In the genomic region with DNA sequence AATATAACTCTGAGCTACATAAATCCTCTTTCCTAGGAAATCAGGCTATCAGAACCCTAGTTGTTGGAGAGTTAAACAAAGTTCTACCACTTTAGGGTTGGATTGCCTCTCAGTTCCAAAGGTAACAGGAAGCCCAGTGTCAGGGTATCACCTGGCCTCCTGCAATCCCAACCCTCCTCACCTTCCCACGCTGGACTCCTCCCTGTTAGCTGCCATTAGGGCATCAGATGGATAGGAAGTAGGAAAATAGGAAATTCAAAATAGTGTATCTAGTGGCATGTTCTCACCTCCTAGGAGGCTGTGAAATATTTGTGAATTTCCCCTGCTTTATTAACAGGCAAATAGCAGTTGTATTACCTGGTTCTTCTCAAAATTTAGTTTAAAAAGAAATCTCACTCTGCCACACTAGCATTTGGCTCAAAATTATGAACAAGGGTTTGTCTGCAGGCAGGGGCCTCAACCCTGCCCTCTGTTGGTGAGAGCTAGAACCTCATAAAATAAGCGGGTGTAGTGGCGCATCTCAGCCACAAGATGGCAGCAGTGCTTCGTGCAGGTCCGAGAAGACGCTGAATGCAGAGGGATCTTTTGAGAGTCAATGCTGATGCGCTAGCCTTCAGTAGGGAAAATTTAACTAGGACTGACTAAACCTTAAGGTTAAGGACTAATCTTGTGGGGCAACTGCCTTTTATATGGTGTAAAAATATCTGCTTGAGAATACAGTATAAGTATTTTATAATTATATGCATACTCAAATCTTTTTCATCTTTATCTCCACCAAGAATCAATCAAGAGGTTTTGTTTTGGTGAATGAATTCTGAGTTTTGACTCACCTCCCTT, we compare ENCODE assay signal across 1 cellular context.
A peak's percentile ranks its signal among the peaks of the same experiment; 100 is the strongest.
TF ChIP-seq lines count a peak whose summit lies in the region.

No MANE protein-coding gene starts in this region.

TF ChIP-seq in K562, 482 proteins besides CTCF, POLR2A, EP300 and RAD21 (continued from another document and continues in another):
- TF ChIP-seq, protein P1, sequence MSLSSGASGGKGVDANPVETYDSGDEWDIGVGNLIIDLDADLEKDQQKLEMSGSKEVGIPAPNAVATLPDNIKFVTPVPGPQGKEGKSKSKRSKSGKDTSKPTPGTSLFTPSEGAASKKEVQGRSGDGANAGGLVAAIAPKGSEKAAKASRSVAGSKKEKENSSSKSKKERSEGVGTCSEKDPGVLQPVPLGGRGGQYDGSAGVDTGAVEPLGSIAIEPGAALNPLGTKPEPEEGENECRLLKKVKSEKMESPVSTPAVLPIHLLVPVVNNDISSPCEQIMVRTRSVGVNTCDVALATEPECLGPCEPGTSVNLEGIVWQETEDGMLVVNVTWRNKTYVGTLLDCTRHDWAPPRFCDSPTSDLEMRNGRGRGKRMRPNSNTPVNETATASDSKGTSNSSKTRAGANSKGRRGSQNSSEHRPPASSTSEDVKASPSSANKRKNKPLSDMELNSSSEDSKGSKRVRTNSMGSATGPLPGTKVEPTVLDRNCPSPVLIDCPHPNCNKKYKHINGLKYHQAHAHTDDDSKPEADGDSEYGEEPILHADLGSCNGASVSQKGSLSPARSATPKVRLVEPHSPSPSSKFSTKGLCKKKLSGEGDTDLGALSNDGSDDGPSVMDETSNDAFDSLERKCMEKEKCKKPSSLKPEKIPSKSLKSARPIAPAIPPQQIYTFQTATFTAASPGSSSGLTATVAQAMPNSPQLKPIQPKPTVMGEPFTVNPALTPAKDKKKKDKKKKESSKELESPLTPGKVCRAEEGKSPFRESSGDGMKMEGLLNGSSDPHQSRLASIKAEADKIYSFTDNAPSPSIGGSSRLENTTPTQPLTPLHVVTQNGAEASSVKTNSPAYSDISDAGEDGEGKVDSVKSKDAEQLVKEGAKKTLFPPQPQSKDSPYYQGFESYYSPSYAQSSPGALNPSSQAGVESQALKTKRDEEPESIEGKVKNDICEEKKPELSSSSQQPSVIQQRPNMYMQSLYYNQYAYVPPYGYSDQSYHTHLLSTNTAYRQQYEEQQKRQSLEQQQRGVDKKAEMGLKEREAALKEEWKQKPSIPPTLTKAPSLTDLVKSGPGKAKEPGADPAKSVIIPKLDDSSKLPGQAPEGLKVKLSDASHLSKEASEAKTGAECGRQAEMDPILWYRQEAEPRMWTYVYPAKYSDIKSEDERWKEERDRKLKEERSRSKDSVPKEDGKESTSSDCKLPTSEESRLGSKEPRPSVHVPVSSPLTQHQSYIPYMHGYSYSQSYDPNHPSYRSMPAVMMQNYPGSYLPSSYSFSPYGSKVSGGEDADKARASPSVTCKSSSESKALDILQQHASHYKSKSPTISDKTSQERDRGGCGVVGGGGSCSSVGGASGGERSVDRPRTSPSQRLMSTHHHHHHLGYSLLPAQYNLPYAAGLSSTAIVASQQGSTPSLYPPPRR (CRISPR knock-in tag; IDR thresholded peaks at IDR 0.05; ENCODE audit: borderline replicate concordance), result no peak
- TF ChIP-seq WHSC1 (IDR thresholded peaks at IDR 0.05; ENCODE audit: low read length) (no peak), GATAD2B (IDR thresholded peaks at IDR 0.05; ENCODE audit: borderline replicate concordance) (no peak), ZNF507 (tag; conservative IDR thresholded peaks at IDR 0.05) (no peak), ZNF217 (CRISPR knock-in tag; IDR thresholded peaks at IDR 0.05) (no peak), ESRRB (CRISPR knock-in tag; IDR thresholded peaks at IDR 0.05; ENCODE audit: borderline replicate concordance) (no peak), NR1H2 (CRISPR knock-in tag; IDR thresholded peaks at IDR 0.05) (no peak), HDAC2 (IDR thresholded peaks at IDR 0.05) (no peak), GABPA (tag; conservative IDR thresholded peaks at IDR 0.05; ENCODE audit: low read depth) (no peak), MTF1 (CRISPR knock-in tag; IDR thresholded peaks at IDR 0.05; ENCODE audit: borderline replicate concordance) (no peak), KAT2B (IDR thresholded peaks at IDR 0.05; ENCODE audit: low read depth, low read length) (no peak), BMI1 (IDR thresholded peaks at IDR 0.05; ENCODE audit: low read length) (no peak), PHF21A (IDR thresholded peaks at IDR 0.05; ENCODE audit: borderline replicate concordance, low read depth) (0 out of 2 replicates have a peak, but pooled peaks have one; percentile 49), KDM2B (CRISPR knock-in tag; IDR thresholded peaks at IDR 0.05) (no peak), POLR3A (IDR thresholded peaks at IDR 0.05; ENCODE audit: borderline replicate concordance, extremely low read depth, insufficient read depth, insufficient read length) (no peak), ZNF146 (CRISPR knock-in tag; IDR thresholded peaks at IDR 0.05; ENCODE audit: unreplicated experiment) (no peak), SRSF1 (IDR thresholded peaks at IDR 0.05; ENCODE audit: low read depth, low read length) (no peak), CBX1 (IDR thresholded peaks at IDR 0.05; ENCODE audit: low read depth) (no peak), ZNF316 (IDR thresholded peaks at IDR 0.05) (no peak)
- TF ChIP-seq, protein P2, sequence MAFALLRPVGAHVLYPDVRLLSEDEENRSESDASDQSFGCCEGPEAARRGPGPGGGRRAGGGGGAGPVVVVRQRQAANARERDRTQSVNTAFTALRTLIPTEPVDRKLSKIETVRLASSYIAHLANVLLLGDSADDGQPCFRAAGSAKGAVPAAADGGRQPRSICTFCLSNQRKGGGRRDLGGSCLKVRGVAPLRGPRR (CRISPR knock-in tag; IDR thresholded peaks at IDR 0.05), result no peak
- TF ChIP-seq, protein P3, sequence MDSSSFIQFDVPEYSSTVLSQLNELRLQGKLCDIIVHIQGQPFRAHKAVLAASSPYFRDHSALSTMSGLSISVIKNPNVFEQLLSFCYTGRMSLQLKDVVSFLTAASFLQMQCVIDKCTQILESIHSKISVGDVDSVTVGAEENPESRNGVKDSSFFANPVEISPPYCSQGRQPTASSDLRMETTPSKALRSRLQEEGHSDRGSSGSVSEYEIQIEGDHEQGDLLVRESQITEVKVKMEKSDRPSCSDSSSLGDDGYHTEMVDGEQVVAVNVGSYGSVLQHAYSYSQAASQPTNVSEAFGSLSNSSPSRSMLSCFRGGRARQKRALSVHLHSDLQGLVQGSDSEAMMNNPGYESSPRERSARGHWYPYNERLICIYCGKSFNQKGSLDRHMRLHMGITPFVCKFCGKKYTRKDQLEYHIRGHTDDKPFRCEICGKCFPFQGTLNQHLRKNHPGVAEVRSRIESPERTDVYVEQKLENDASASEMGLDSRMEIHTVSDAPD (CRISPR knock-in tag; IDR thresholded peaks at IDR 0.05), result no peak
- TF ChIP-seq, protein P4, sequence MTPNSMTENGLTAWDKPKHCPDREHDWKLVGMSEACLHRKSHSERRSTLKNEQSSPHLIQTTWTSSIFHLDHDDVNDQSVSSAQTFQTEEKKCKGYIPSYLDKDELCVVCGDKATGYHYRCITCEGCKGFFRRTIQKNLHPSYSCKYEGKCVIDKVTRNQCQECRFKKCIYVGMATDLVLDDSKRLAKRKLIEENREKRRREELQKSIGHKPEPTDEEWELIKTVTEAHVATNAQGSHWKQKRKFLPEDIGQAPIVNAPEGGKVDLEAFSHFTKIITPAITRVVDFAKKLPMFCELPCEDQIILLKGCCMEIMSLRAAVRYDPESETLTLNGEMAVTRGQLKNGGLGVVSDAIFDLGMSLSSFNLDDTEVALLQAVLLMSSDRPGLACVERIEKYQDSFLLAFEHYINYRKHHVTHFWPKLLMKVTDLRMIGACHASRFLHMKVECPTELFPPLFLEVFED (CRISPR knock-in tag; conservative IDR thresholded peaks at IDR 0.05), result peak; percentile 63; the same call in 1 of the 2 replicates
- TF ChIP-seq, protein P5, sequence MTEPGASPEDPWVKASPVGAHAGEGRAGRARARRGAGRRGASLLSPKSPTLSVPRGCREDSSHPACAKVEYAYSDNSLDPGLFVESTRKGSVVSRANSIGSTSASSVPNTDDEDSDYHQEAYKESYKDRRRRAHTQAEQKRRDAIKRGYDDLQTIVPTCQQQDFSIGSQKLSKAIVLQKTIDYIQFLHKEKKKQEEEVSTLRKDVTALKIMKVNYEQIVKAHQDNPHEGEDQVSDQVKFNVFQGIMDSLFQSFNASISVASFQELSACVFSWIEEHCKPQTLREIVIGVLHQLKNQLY (CRISPR knock-in tag; conservative IDR thresholded peaks at IDR 0.05), result no peak
- TF ChIP-seq, protein P6, sequence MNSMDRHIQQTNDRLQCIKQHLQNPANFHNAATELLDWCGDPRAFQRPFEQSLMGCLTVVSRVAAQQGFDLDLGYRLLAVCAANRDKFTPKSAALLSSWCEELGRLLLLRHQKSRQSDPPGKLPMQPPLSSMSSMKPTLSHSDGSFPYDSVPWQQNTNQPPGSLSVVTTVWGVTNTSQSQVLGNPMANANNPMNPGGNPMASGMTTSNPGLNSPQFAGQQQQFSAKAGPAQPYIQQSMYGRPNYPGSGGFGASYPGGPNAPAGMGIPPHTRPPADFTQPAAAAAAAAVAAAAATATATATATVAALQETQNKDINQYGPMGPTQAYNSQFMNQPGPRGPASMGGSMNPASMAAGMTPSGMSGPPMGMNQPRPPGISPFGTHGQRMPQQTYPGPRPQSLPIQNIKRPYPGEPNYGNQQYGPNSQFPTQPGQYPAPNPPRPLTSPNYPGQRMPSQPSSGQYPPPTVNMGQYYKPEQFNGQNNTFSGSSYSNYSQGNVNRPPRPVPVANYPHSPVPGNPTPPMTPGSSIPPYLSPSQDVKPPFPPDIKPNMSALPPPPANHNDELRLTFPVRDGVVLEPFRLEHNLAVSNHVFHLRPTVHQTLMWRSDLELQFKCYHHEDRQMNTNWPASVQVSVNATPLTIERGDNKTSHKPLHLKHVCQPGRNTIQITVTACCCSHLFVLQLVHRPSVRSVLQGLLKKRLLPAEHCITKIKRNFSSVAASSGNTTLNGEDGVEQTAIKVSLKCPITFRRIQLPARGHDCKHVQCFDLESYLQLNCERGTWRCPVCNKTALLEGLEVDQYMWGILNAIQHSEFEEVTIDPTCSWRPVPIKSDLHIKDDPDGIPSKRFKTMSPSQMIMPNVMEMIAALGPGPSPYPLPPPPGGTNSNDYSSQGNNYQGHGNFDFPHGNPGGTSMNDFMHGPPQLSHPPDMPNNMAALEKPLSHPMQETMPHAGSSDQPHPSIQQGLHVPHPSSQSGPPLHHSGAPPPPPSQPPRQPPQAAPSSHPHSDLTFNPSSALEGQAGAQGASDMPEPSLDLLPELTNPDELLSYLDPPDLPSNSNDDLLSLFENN (IDR thresholded peaks at IDR 0.05; ENCODE audit: low read depth in 2 of 2, low read length in 2 of 2), result 0 out of 4 replicates have a peak, but pooled peaks of 1 of the 2 experiments have one; percentile 36
- TF ChIP-seq, protein P7, sequence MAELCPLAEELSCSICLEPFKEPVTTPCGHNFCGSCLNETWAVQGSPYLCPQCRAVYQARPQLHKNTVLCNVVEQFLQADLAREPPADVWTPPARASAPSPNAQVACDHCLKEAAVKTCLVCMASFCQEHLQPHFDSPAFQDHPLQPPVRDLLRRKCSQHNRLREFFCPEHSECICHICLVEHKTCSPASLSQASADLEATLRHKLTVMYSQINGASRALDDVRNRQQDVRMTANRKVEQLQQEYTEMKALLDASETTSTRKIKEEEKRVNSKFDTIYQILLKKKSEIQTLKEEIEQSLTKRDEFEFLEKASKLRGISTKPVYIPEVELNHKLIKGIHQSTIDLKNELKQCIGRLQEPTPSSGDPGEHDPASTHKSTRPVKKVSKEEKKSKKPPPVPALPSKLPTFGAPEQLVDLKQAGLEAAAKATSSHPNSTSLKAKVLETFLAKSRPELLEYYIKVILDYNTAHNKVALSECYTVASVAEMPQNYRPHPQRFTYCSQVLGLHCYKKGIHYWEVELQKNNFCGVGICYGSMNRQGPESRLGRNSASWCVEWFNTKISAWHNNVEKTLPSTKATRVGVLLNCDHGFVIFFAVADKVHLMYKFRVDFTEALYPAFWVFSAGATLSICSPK (IDR thresholded peaks at IDR 0.05; ENCODE audit: borderline replicate concordance), result no peak
- TF ChIP-seq, protein P8, sequence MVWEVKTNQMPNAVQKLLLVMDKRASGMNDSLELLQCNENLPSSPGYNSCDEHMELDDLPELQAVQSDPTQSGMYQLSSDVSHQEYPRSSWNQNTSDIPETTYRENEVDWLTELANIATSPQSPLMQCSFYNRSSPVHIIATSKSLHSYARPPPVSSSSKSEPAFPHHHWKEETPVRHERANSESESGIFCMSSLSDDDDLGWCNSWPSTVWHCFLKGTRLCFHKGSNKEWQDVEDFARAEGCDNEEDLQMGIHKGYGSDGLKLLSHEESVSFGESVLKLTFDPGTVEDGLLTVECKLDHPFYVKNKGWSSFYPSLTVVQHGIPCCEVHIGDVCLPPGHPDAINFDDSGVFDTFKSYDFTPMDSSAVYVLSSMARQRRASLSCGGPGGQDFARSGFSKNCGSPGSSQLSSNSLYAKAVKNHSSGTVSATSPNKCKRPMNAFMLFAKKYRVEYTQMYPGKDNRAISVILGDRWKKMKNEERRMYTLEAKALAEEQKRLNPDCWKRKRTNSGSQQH (CRISPR knock-in tag; IDR thresholded peaks at IDR 0.05), result no peak
- TF ChIP-seq, protein P9, sequence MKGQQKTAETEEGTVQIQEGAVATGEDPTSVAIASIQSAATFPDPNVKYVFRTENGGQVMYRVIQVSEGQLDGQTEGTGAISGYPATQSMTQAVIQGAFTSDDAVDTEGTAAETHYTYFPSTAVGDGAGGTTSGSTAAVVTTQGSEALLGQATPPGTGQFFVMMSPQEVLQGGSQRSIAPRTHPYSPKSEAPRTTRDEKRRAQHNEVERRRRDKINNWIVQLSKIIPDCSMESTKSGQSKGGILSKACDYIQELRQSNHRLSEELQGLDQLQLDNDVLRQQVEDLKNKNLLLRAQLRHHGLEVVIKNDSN (CRISPR knock-in tag; IDR thresholded peaks at IDR 0.05), result no peak
